ENCODE assay signal across 9 cellular contexts in the genomic region with DNA sequence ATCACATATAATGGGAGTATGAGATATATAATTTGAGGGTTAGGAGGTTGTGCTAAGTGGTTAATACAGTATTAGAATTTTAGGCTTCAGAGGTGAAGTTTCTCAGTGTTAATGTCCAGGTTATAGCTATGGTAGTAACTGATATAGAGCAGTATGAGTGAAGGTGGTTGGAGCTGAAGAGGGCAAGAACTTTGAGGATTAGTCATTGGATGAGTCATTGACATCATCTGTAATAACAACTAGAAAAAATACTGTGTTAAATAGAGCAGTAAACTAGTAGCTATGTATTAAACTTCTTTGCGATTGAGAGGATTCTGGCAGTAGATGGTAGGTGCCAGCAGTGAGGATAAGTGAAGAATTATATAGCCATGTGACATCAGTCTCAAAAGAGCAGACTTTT. TPM values are rescaled to one million over a fixed set of nuclear protein-coding genes. Genes with fewer than 3 reads are reported as not detected.
DNase-seq lines count a peak whose midpoint lies in the region; ATAC-seq and TF ChIP-seq lines count a peak whose summit lies in the region.
"Had no signal": no experiment of that assay in that cellular context is flagged by ENCODE, and none has a peak within 500 bp of the region (broad histone marks: within the 10 kb centered on the region; RNA-seq: fewer than 3 reads in every experiment).

No MANE protein-coding gene starts in this region.

- H3K27me3 Mint-ChIP-seq in activated T-cell treated with anti-CD3 and anti-CD28 coated beads, Interleukin-2, amount 50 U/mL, for 4 hours (ENCODE audit: low read depth), result no peaks in the 10 kb centered on the region
- H3K27me3 Mint-ChIP-seq in T-helper 17 cell, result no peaks in the 10 kb centered on the region

- TF ChIP-seq CTCF in foreskin fibroblast (IDR thresholded peaks at IDR 0.05; ENCODE audit: low read depth, low read length), result no peak

- peak overlapping the region; percentile 37 for H3K27ac Mint-ChIP-seq in T-helper 17 cell

- H3K36me3 Mint-ChIP-seq in activated T-cell treated with anti-CD3 and anti-CD28 coated beads, Interleukin-2, amount 50 U/mL, for 4 hours (ENCODE audit: insufficient read depth), result peaks cover 29% of the 10 kb centered on the region
- H3K36me3 Mint-ChIP-seq in T-helper 17 cell (ENCODE audit: low read depth), result peaks cover 16% of the 10 kb centered on the region

- DNase-seq in activated T-cell treated with anti-CD3 and anti-CD28 coated beads, Interleukin-2, amount 50 U/mL, for 4 hours, result no peak
- no peak for DNase-seq in activated T-cell treated with anti-CD3 and anti-CD28 coated beads, Interleukin-2, amount 50 U/mL, for 1 hour
- DNase-seq in T-helper 17 cell (no peak), foreskin fibroblast (peak; percentile 73 to 88), NCI-H524 (lab: John Stamatoyannopoulos, UW) (no peak), GM19238 (ENCODE audit: insufficient read length, low spot score) (no peak)
- no peak for DNase-seq in stimulated activated naive CD8-positive, alpha-beta T cell treated with anti-CD3 and anti-CD28 coated beads, Interleukin-15, Interleukin-2, amounts not matched to agents 100 U/mL and 50 U/mL, for 24 hours
- DNase-seq: C1 segment of cervical spinal cord had no signal

- no peaks in the 10 kb centered on the region for H3K9me3 ChIP-seq in T-helper 17 cell (ENCODE audit: control insufficient read depth, low read length, poor library complexity, severe bottlenecking)

- no peak overlapping the region for H3K4me3 Mint-ChIP-seq in activated T-cell treated with anti-CD3 and anti-CD28 coated beads, Interleukin-2, amount 50 U/mL, for 4 hours
- no peak overlapping the region for H3K4me3 Mint-ChIP-seq in T-helper 17 cell

- no peak overlapping the region for H3K4me3 ChIP-seq in foreskin fibroblast (ENCODE audit: low read depth in 1 of 2, low read length in 2 of 2)

- H3K9me3 Mint-ChIP-seq in activated T-cell treated with anti-CD3 and anti-CD28 coated beads, Interleukin-2, amount 50 U/mL, for 4 hours, result no peaks in the 10 kb centered on the region

- peaks cover 20% of the 10 kb centered on the region for H3K4me1 Mint-ChIP-seq in activated T-cell treated with anti-CD3 and anti-CD28 coated beads, Interleukin-2, amount 50 U/mL, for 4 hours (ENCODE audit: low read depth)
- H3K4me1 Mint-ChIP-seq in T-helper 17 cell, result peaks cover 23% of the 10 kb centered on the region

- peak; percentile 96 to 97 for ATAC-seq in activated T-cell treated with anti-CD3 and anti-CD28 coated beads, Interleukin-2, amount 50 U/mL, for 4 hours
- ATAC-seq in T-helper 17 cell, result no peak
- ATAC-seq in stimulated activated naive CD8-positive, alpha-beta T cell treated with anti-CD3 and anti-CD28 coated beads, Interleukin-15, Interleukin-2, amounts not matched to agents 100 U/mL and 50 U/mL, for 24 hours, result peak; percentile 88
- ATAC-seq in GM21390 (IDR thresholded peaks at IDR 0.05; ENCODE audit: unreplicated experiment), result no peak

RNA-seq across cellular contexts. Expression of a gene that starts 47.5 kb away (rescaled TPM):
- 100 to 1,000 TPM; 197 to 214 (median 201) TPM for total RNA-seq in activated T-cell treated with anti-CD3 and anti-CD28 coated beads, Interleukin-2, amount 50 U/mL, for 4 hours
- 10 to 100 TPM; 52.7 to 73.1 TPM for total RNA-seq in T-helper 17 cell

Comparison
In these comparisons a context has a peak if more than half of its experiments do, and no peak if none do; other contexts are left out.
1. ATAC-seq: peak in activated T-cell treated with anti-CD3 and anti-CD28 coated beads, Interleukin-2, amount 50 U/mL, for 4 hours (2 of 2) and stimulated activated naive CD8-positive, alpha-beta T cell treated with anti-CD3 and anti-CD28 coated beads, Interleukin-15, Interleukin-2, amounts not matched to agents 100 U/mL and 50 U/mL, for 24 hours (single experiment); none in T-helper 17 cell (single experiment) and GM21390 (single experiment).
2. DNase-seq: peak in foreskin fibroblast (2 of 2); none in activated T-cell treated with anti-CD3 and anti-CD28 coated beads, Interleukin-2, amount 50 U/mL, for 4 hours (single experiment), activated T-cell treated with anti-CD3 and anti-CD28 coated beads, Interleukin-2, amount 50 U/mL, for 1 hour (single experiment), T-helper 17 cell (0 of 3), stimulated activated naive CD8-positive, alpha-beta T cell treated with anti-CD3 and anti-CD28 coated beads, Interleukin-15, Interleukin-2, amounts not matched to agents 100 U/mL and 50 U/mL, for 24 hours (single experiment), NCI-H524 (0 of 2) and GM19238 (single experiment).